In genomic region chr2:75310915-75311314, GRCh38 we compare ENCODE assay signal across 20 cellular contexts.
DNase-seq lines count a peak whose midpoint lies in the region; ATAC-seq, FAIRE-seq and TF ChIP-seq lines count a peak whose summit lies in the region.
"Had no signal": no experiment of that assay in that cellular context is flagged by ENCODE, and none has a peak within 500 bp of the region (broad histone marks: within the 10 kb centered on the region; RNA-seq: fewer than 3 reads in every experiment).

No MANE protein-coding gene starts in this region.

- H3K4me2 ChIP-seq in OCI-LY7 (ENCODE audit: low read length) (peak overlapping the region; percentile 47; the same call in 1 of the 2 replicates), GM12878 (ENCODE audit: control insufficient read depth, insufficient read depth) (no peak overlapping the region), skeletal muscle satellite cell (ENCODE audit: low read length) (peak overlapping the region; percentile 38)

- H3K4me3 ChIP-seq in GM06990 (replicated peaks; ENCODE audit: low read depth, low read length) (peak overlapping the region; percentile 8), OCI-LY7 (ENCODE audit: low read depth, low read length, poor library complexity, severe bottlenecking) (no peak overlapping the region), GM12878 (no peak overlapping the region; the same call in 1 of the 2 replicates), skeletal muscle satellite cell (ENCODE audit: low read length) (no peak overlapping the region)
- H3K4me3 ChIP-seq: prostate gland, testis had no signal

- H3K9me3 ChIP-seq in OCI-LY7 (ENCODE audit: low read length) (no peaks in the 10 kb centered on the region), GM12878 (replicated peaks; ENCODE audit: control insufficient read depth, insufficient read depth, low read length) (no peaks in the 10 kb centered on the region; the same call in 1 of the 3 replicates), skeletal muscle satellite cell (replicated peaks; ENCODE audit: low read length) (no peaks in the 10 kb centered on the region)
- H3K9me3 ChIP-seq: prostate gland, testis had no signal

- BruUV-seq in OCI-LY7 (replicated peaks; lab: Mats Ljungman, UMichigan) (no TSS peak), GM12878 (replicated peaks; lab: Mats Ljungman, UMichigan) (no TSS peak)

- intact Hi-C loops in OCI-LY7 (cut with micrococcal nuclease; ENCODE audit: unreplicated experiment): no loop called here
- intact Hi-C loops in GM12878 (cut with micrococcal nuclease; ENCODE audit: unreplicated experiment): loop anchor here (5.0 to 10.0 kb wide), 2 partner anchors 124 to 296 kb away; no protein-coding TSS in a partner anchor

- DNase-seq in GM06990 (ENCODE audit: extremely low read depth, insufficient read length): no peak
- no peak for DNase-seq in OCI-LY7 (ENCODE audit: low spot score)
- DNase-seq in GM12878 (ENCODE audit: low read depth, low spot score): no peak
- DNase-seq in NCI-H2107 treated with DMSO at 0.1 percent for 48 hours (lab: John Stamatoyannopoulos, UW; ENCODE audit: unreplicated experiment): no peak
- DNase-seq: activated CD4-positive, alpha-beta memory T cell treated with anti-CD3 and anti-CD28 coated beads, Interleukin-2, amount 10 ng/mL, durations not matched to agents 7 days and 5 days; activated T-cell treated with anti-CD3 and anti-CD28 coated beads, Interleukin-2, amount 50 U/mL, for 24 hours; dermis blood vessel endothelial cell; DMS 273 treated with DMSO at 0.1 percent for 48 hours; NCI-H2081; NCI-H69; nephron progenitor cell; testis had no signal

- H3K36me3 ChIP-seq in GM06990 (ENCODE audit: control insufficient read depth, insufficient read depth, low read length) (no peaks in the 10 kb centered on the region; the same call in 1 of the 2 replicates), OCI-LY7 (ENCODE audit: insufficient read depth, low read length) (no peaks in the 10 kb centered on the region), GM12878 (ENCODE audit: control insufficient read depth in 2 of 2, insufficient read depth in 2 of 2, low read length in 1 of 2) (no peaks in the 10 kb centered on the region), skeletal muscle satellite cell (ENCODE audit: insufficient read depth, low read length) (no peaks in the 10 kb centered on the region)
- H3K36me3 ChIP-seq: prostate gland had no signal

- H3K27ac ChIP-seq in OCI-LY7 (ENCODE audit: low read depth, low read length, poor library complexity, severe bottlenecking): no peak overlapping the region
- no peak overlapping the region for H3K27ac ChIP-seq in GM12878 (ENCODE audit: control insufficient read depth, insufficient read depth)
- H3K27ac ChIP-seq: prostate gland, RWPE1, testis, VCaP had no signal

- no peak for TF ChIP-seq RAD21 in GM12878 (IDR thresholded peaks at IDR 0.05; ENCODE audit: insufficient read depth, low read depth, low read length)

- H3K9ac ChIP-seq in GM12878 (ENCODE audit: control insufficient read depth, insufficient read depth, low read length) (no peak overlapping the region), skeletal muscle satellite cell (ENCODE audit: low read depth, low read length) (no peak overlapping the region)

- FAIRE-seq in GM12878 (lab: Jason Lieb, UNC): no peak
- FAIRE-seq: keratinocyte had no signal

- H4K20me1 ChIP-seq in OCI-LY7 (ENCODE audit: insufficient read depth, low read length): no peaks in the 10 kb centered on the region
- H4K20me1 ChIP-seq in GM12878 (ENCODE audit: control insufficient read depth, insufficient read depth): no peaks in the 10 kb centered on the region

- no peak overlapping the region for H2AFZ ChIP-seq in OCI-LY7 (ENCODE audit: low read length)
- peak overlapping the region; percentile 5; the same call in 1 of the 2 replicates for H2AFZ ChIP-seq in GM12878 (ENCODE audit: control insufficient read depth, low read depth, low read length)

- WGBS in GM12878 (ENCODE audit: insufficient coverage, insufficient replicate concordance, low lambda C conversion rate, missing lambda C conversion rate): 60% methylated on average over 4 of the region's 4 CpGs

- CTCF ChIA-PET in OCI-LY7 (lab: Charles Lee; ENCODE audit: unreplicated experiment): no interaction called here
- CTCF ChIA-PET in GM12878 (lab: Yijun Ruan, JAX): interaction anchor here (1.1 to 6.0 kb wide), 3 partner anchors 10 to 257 kb away, joined by 3 to 45 read pairs (median 4); no protein-coding TSS in a partner anchor

- TF ChIP-seq CTCF in GM06990 (IDR thresholded peaks at IDR 0.05; ENCODE audit: insufficient read depth, low read length, poor library complexity, severe bottlenecking): no peak
- TF ChIP-seq CTCF in OCI-LY7 (conservative IDR thresholded peaks at IDR 0.05; ENCODE audit: low read length): no peak
- no peak for TF ChIP-seq CTCF in GM12878 (IDR thresholded peaks at IDR 0.05 in 2 of 3, conservative IDR thresholded peaks at IDR 0.05 in 1 of 3; ENCODE audit: control insufficient read depth in 2 of 3, extremely low read depth in 1 of 3, insufficient read depth in 1 of 3, low read depth in 3 of 3, low read length in 3 of 3)

- no peak for ATAC-seq in GM12878
- no peak for ATAC-seq in GM19455 (IDR thresholded peaks at IDR 0.05; ENCODE audit: unreplicated experiment)
- no peak for ATAC-seq in HG02970 (IDR thresholded peaks at IDR 0.05; ENCODE audit: low FRiP score, unreplicated experiment)
- ATAC-seq: activated naive CD4-positive, alpha-beta T cell treated with anti-CD3 and anti-CD28 coated beads, Interleukin-2, amount 50 U/mL, for 72 hours had no signal

- TF ChIP-seq POLR2A in GM12878 (IDR thresholded peaks at IDR 0.05; ENCODE audit: low read depth, low read length): no peak

- SMC1A ChIA-PET in GM12878 (lab: Charles Lee; ENCODE audit: uncharacterized antibody, unreplicated experiment): no interaction called here

- H3K27me3 ChIP-seq in GM06990 (replicated peaks; ENCODE audit: control insufficient read depth, insufficient read depth, low read length) (no peaks in the 10 kb centered on the region), GM12878 (replicated peaks in 1 of 2; ENCODE audit: control insufficient read depth in 2 of 2, insufficient read depth in 2 of 2, low read length in 1 of 2) (no peaks in the 10 kb centered on the region), skeletal muscle satellite cell (ENCODE audit: control insufficient read depth, insufficient read depth, low read length) (peaks cover 3% of the 10 kb centered on the region)
- H3K27me3 ChIP-seq: testis had no signal

- RAD21 ChIA-PET in GM12878 (lab: Charles Lee; ENCODE audit: unreplicated experiment): interaction anchor here (0.9 to 1.1 kb wide), 2 partner anchors 32 to 94 kb away, joined by 3 to 4 read pairs; no protein-coding TSS in a partner anchor

- no peak for TF ChIP-seq EP300 in GM12878 (IDR thresholded peaks at IDR 0.05; ENCODE audit: borderline replicate concordance in 1 of 2, control insufficient read depth in 1 of 2, low read depth in 2 of 2, low read length in 2 of 2)

- no peaks in the 10 kb centered on the region for H3K9me2 ChIP-seq in OCI-LY7 (ENCODE audit: insufficient read depth, low read length)

- POLR2A ChIA-PET in OCI-LY7 (lab: Charles Lee) (interaction anchor here (0.6 kb wide), 1 partner anchor 122 kb away, joined by 3 read pairs; no protein-coding TSS in a partner anchor), GM12878 (lab: Charles Lee) (interaction anchor here (1.0 kb wide), 1 partner anchor 122 kb away, joined by 4 read pairs; no protein-coding TSS in a partner anchor)

- in situ Hi-C loops in GM12878 (cut with MboI): no loop called here

- peaks cover 25% of the 10 kb centered on the region for H3K4me1 ChIP-seq in OCI-LY7 (ENCODE audit: insufficient read depth, low read length, poor library complexity, severe bottlenecking)
- peaks cover 9% of the 10 kb centered on the region for H3K4me1 ChIP-seq in GM12878 (ENCODE audit: control insufficient read depth, insufficient read depth, low read length)
- H3K4me1 ChIP-seq in skeletal muscle satellite cell (ENCODE audit: control insufficient read depth, insufficient read depth, low read length): peaks cover 16% of the 10 kb centered on the region
- H3K4me1 ChIP-seq: prostate gland, testis had no signal

- H3K79me2 ChIP-seq in OCI-LY7 (ENCODE audit: insufficient read depth, low read depth, low read length): no peaks in the 10 kb centered on the region
- H3K79me2 ChIP-seq in GM12878 (ENCODE audit: control insufficient read depth, insufficient read depth, low read length): no peaks in the 10 kb centered on the region

TF ChIP-seq in GM12878, 131 proteins besides CTCF, POLR2A, EP300 and RAD21:
- TF ChIP-seq WRNIP1 (IDR thresholded peaks at IDR 0.05; ENCODE audit: borderline replicate concordance, low read depth, low read length) (no peak), SIX5 (IDR thresholded peaks at IDR 0.05; ENCODE audit: low read depth, low read length, severe bottlenecking) (no peak), BRCA1 (IDR thresholded peaks at IDR 0.05; ENCODE audit: low read depth, low read length) (no peak), CHD4 (IDR thresholded peaks at IDR 0.05) (no peak), PAX8 (IDR thresholded peaks at IDR 0.05) (no peak), POLR2AphosphoS5 (IDR thresholded peaks at IDR 0.05; ENCODE audit: low read length) (no peak)
